Comparison of ENCODE assay signal across 10 cellular contexts in the genomic region with DNA sequence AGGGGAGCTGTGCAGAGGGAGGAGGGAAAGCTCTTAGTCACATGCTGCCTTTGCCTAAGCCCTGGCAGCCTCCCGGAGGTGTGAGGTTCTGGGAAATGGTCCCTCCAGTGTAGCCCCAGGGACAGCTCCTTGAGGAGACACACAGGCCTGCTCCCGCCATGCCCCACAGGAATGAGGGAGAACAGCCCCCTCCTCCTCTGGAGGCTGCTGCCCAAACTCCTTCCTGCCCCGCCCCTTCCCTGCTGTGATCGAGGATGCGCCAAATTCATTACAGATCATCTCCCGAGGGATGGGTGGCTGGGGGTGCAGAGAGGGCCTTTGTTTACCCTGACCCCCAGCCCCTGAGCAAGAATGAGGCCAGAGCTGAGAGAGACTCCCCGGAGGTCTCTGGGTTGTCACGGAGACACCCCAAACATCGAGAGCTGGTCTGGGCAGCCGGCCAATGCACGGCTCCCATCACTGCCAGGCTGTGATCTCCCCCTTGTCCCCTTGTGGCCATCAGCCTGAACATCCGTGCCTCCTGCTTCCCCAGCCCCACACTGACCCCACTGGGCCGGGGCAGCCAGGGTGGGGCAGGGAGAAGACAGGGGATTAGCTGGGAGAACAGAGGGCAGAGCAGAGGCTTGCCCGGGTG. TPM values are rescaled to one million over a fixed set of nuclear protein-coding genes. Genes with fewer than 3 reads are reported as not detected.
DNase-seq lines count a peak whose midpoint lies in the region; ATAC-seq, FAIRE-seq and TF ChIP-seq lines count a peak whose summit lies in the region.
"Had no signal": no experiment of that assay in that cellular context is flagged by ENCODE, and none has a peak within 500 bp of the region (broad histone marks: within the 10 kb centered on the region; RNA-seq: fewer than 3 reads in every experiment).

No MANE protein-coding gene starts in this region.

- H3K27me3 ChIP-seq in colonic mucosa: no peaks in the 10 kb centered on the region
- peaks cover 0 to 14% of the 10 kb centered on the region in 2 experiments for H3K27me3 ChIP-seq in mesenchymal stem cell (ENCODE audit: control insufficient read depth in 1 of 2, insufficient read depth in 1 of 2, low read length in 2 of 2)

- no peaks in the 10 kb centered on the region for H3K9me3 ChIP-seq in A549
- no peaks in the 10 kb centered on the region for H3K9me3 ChIP-seq in colonic mucosa
- H3K9me3 ChIP-seq in mesenchymal stem cell (ENCODE audit: control insufficient read depth, low read length): no peaks in the 10 kb centered on the region

- no peak overlapping the region for H2AK5ac ChIP-seq in mesenchymal stem cell (ENCODE audit: low read length, severe bottlenecking)

- WGBS in A549 (ENCODE audit: missing lambda C conversion rate): 40% methylated on average over 2 of the region's 14 CpGs
- 62% methylated on average over 13 of the region's 14 CpGs for WGBS in mesenchymal stem cell

- POLR2A ChIA-PET in A549 (lab: Yijun Ruan, JAX): no interaction called here

- peak in 1 of 2 experiments; percentile 31; a peak in 3 of 6 replicates for ATAC-seq in A549
- no peak for ATAC-seq in GM21447 (IDR thresholded peaks at IDR 0.05; ENCODE audit: unreplicated experiment)
- ATAC-seq in HG03097 (IDR thresholded peaks at IDR 0.05; ENCODE audit: low FRiP score, unreplicated experiment): no peak

- H3K4ac ChIP-seq in mesenchymal stem cell (ENCODE audit: low read depth in 1 of 2, low read length in 2 of 2): peak overlapping the region in 1 of 2 experiments; percentile 6

- intact Hi-C loops in colonic mucosa (cut with DNase I): no loop called here

- CTCF ChIA-PET in A549 (lab: Yijun Ruan, JAX): interaction anchor here (1.6 kb wide), 1 partner anchor 16 kb away, joined by 5 read pairs; no protein-coding TSS in a partner anchor

- H3K4me1 ChIP-seq in A549 (peaks cover 20% of the 10 kb centered on the region), colonic mucosa (no peaks in the 10 kb centered on the region), mesenchymal stem cell (ENCODE audit: control insufficient read depth, insufficient read depth, low read depth, low read length) (peaks cover 11% of the 10 kb centered on the region)

- H3K4me3 ChIP-seq in A549: no peak overlapping the region
- H3K4me3 ChIP-seq in colonic mucosa: no peak overlapping the region
- H3K4me3 ChIP-seq in mesenchymal stem cell (ENCODE audit: insufficient read depth in 1 of 2, low read depth in 1 of 2, low read length in 2 of 2): no peak overlapping the region

- peak overlapping the region in 1 of 2 experiments; percentile 45 for H3K14ac ChIP-seq in mesenchymal stem cell (ENCODE audit: low read length in 2 of 2)

- H2BK120ac ChIP-seq in mesenchymal stem cell (ENCODE audit: low read depth, low read length): no peak overlapping the region

- no peak overlapping the region for H2BK15ac ChIP-seq in mesenchymal stem cell (ENCODE audit: low read depth, poor library complexity, severe bottlenecking)

- H3K9ac ChIP-seq in colonic mucosa (ENCODE audit: low read depth in 2 of 2, low read length in 2 of 2) (no peak overlapping the region), mesenchymal stem cell (ENCODE audit: low read length) (peak overlapping the region; percentile 83)

- H3K23ac ChIP-seq in mesenchymal stem cell (ENCODE audit: low read length in 2 of 2): no peak overlapping the region

- FAIRE-seq in A549 (lab: Jason Lieb, UNC): no peak

- H3K4me2 ChIP-seq in A549: peak overlapping the region; percentile 43; the same call in 2 of the 3 replicates
- no peak overlapping the region for H3K4me2 ChIP-seq in mesenchymal stem cell (ENCODE audit: low read length, poor library complexity, severe bottlenecking)

- no peak for TF ChIP-seq POLR2A in A549 (IDR thresholded peaks at IDR 0.05; ENCODE audit: low read length)

- peak overlapping the region; percentile 42 for H4K8ac ChIP-seq in mesenchymal stem cell (ENCODE audit: low read length)

- H2AFZ ChIP-seq in mesenchymal stem cell (ENCODE audit: low read depth, low read length): no peak overlapping the region

- peak overlapping the region; percentile 79 for H4K91ac ChIP-seq in mesenchymal stem cell (ENCODE audit: low read length)

- TF ChIP-seq RAD21 in A549 (conservative IDR thresholded peaks at IDR 0.05 in 1 of 2, IDR thresholded peaks at IDR 0.05 in 1 of 2) (no peak), Ishikawa (IDR thresholded peaks at IDR 0.05; ENCODE audit: low read depth) (no peak)

- H3K18ac ChIP-seq in mesenchymal stem cell (ENCODE audit: low read depth in 1 of 2, low read length in 2 of 2): peak overlapping the region; percentile 24 to 72

- H3K36me3 ChIP-seq in colonic mucosa (no peaks in the 10 kb centered on the region), mesenchymal stem cell (ENCODE audit: control insufficient read depth in 1 of 2, insufficient read depth in 2 of 2, low read depth in 1 of 2, low read length in 2 of 2) (peaks cover 3 to 33% of the 10 kb centered on the region in 2 experiments)

- TF ChIP-seq CTCF in A549 (IDR thresholded peaks at IDR 0.05) (no peak), colonic mucosa (IDR thresholded peaks at IDR 0.05) (no peak)

- TF ChIP-seq EP300 in A549 (IDR thresholded peaks at IDR 0.05) (no peak), Ishikawa (IDR thresholded peaks at IDR 0.05; ENCODE audit: borderline replicate concordance) (no peak)

- H2BK12ac ChIP-seq in mesenchymal stem cell (ENCODE audit: low read length in 2 of 2): peak overlapping the region in 1 of 2 experiments; percentile 46

- DNase-seq in A549 (ENCODE audit: low read depth in 1 of 2, low spot score in 1 of 2) (no peak), colonic mucosa (peak; percentile 23), mesenchymal stem cell (peak; percentile 49), kidney tubule cell (ENCODE audit: low spot score) (no peak)
- DNase-seq in activated CD8-positive, alpha-beta memory T cell treated with anti-CD3 and anti-CD28 coated beads, Interleukin-2, amount 50 U/mL, for 48 hours: no peak

- H3K27ac ChIP-seq in A549 (peak overlapping the region in 1 of 2 experiments; percentile 67; a peak in 3 of 6 replicates), colonic mucosa (no peak overlapping the region), mesenchymal stem cell (ENCODE audit: low read length, poor library complexity, severe bottlenecking) (no peak overlapping the region)
- H3K27ac ChIP-seq: VCaP had no signal

- H2BK5ac ChIP-seq in mesenchymal stem cell (ENCODE audit: low read depth, low read length, poor library complexity, severe bottlenecking): no peak overlapping the region

- no peaks in the 10 kb centered on the region for H3K79me1 ChIP-seq in mesenchymal stem cell (replicated peaks; ENCODE audit: low read length, poor library complexity, severe bottlenecking)

TF ChIP-seq in A549, 52 proteins besides CTCF, POLR2A, EP300 and RAD21:
- TF ChIP-seq ESRRA (IDR thresholded peaks at IDR 0.05; ENCODE audit: borderline replicate concordance, low read length): no peak

TF ChIP-seq in Ishikawa, 13 proteins besides CTCF, POLR2A, EP300 and RAD21:
- peak; percentile 49 for TF ChIP-seq MAX (IDR thresholded peaks at IDR 0.05)
- 0 out of 2 replicates have a peak, but pooled peaks have one; percentile 11 for TF ChIP-seq NFIC (IDR thresholded peaks at IDR 0.05)
- TF ChIP-seq TCF12 (IDR thresholded peaks at IDR 0.05; ENCODE audit: low read depth): no peak
TF ChIP-seq in Ishikawa: peak in this region for 2.

RNA-seq across cellular contexts. Expression of gene CYP21A2, which starts 8.4 kb away (rescaled TPM):
- polyA plus RNA-seq in A549 (2011; rRNA removed): not detected in 2 replicates
- not detected in 2 replicates for polyA plus RNA-seq in A549 (2012; cell fraction: cytosol; rRNA removed)
- polyA plus RNA-seq in A549 (2012; cell fraction: nucleus; rRNA removed): 0.04 TPM in 1 of 2 replicates, not detected in the other
- polyA plus RNA-seq in A549 (2017; fragmentation: RNase III; extraction: RNeasy Plus Mini Kit Qiagen cat#74134 plus additional on column Dnase treatment): not detected in 3 replicates
- not detected in 2 replicates for polyA minus RNA-seq in A549 (2011; rRNA and poly(A)+ RNA removed)
- 1 to 10 TPM in 1 of 2 donors, not detected in 1; 3.3 TPM for total RNA-seq in colonic mucosa
- 0.17 TPM for polyA plus RNA-seq in mesenchymal stem cell (2013, experiment 1 of 2)
- 0.10 TPM for polyA plus RNA-seq in mesenchymal stem cell (2013, experiment 2 of 2)
- total RNA-seq: mononuclear cell had no signal

RNA-seq across cellular contexts. Expression of gene C4B, which starts 32.0 kb away (rescaled TPM):
- 1.2 and 1.3 TPM in 2 replicates for polyA plus RNA-seq in A549 (2011; rRNA removed)
- 1.00 and 1.4 TPM in 2 replicates for polyA plus RNA-seq in A549 (2012; cell fraction: cytosol; rRNA removed)
- 6.1 TPM in 2 replicates for polyA plus RNA-seq in A549 (2012; cell fraction: nucleus; rRNA removed)
- polyA plus RNA-seq in A549 (2017; fragmentation: RNase III; extraction: RNeasy Plus Mini Kit Qiagen cat#74134 plus additional on column Dnase treatment): 1.0 to 1.3 TPM (median 1.3 TPM) in 3 replicates
- 1.1 and 1.2 TPM in 2 replicates for polyA minus RNA-seq in A549 (2011; rRNA and poly(A)+ RNA removed)
- 10 to 100 TPM; 11.9 to 19.4 TPM for total RNA-seq in colonic mucosa
- polyA plus RNA-seq in mesenchymal stem cell (2013, experiment 1 of 2): 2.5 TPM
- polyA plus RNA-seq in mesenchymal stem cell (2013, experiment 2 of 2): 2.4 TPM

Comparison
In these comparisons a context has a peak if more than half of its experiments do, and no peak if none do; other contexts are left out.
1. DNase-seq: peak in colonic mucosa (single experiment) and mesenchymal stem cell (single experiment); none in A549 (0 of 2), activated CD8-positive, alpha-beta memory T cell treated with anti-CD3 and anti-CD28 coated beads, Interleukin-2, amount 50 U/mL, for 48 hours (single experiment) and kidney tubule cell (single experiment).